Comparison of ENCODE assay signal across 8 cellular contexts in genomic region chr4:98261291-98262271, GRCh38. TPM values are rescaled to one million over a fixed set of nuclear protein-coding genes. Genes with fewer than 3 reads are reported as not detected.
DNase-seq lines count a peak whose midpoint lies in the region; ATAC-seq and TF ChIP-seq lines count a peak whose summit lies in the region.

A gene with protein sequence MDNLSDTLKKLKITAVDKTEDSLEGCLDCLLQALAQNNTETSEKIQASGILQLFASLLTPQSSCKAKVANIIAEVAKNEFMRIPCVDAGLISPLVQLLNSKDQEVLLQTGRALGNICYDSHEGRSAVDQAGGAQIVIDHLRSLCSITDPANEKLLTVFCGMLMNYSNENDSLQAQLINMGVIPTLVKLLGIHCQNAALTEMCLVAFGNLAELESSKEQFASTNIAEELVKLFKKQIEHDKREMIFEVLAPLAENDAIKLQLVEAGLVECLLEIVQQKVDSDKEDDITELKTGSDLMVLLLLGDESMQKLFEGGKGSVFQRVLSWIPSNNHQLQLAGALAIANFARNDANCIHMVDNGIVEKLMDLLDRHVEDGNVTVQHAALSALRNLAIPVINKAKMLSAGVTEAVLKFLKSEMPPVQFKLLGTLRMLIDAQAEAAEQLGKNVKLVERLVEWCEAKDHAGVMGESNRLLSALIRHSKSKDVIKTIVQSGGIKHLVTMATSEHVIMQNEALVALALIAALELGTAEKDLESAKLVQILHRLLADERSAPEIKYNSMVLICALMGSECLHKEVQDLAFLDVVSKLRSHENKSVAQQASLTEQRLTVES (plus strand): TSS chr4:98261384. CDS start chr4:98261566, 182 bp downstream.

- no peaks in the 10 kb centered on the region for H3K27me3 Mint-ChIP-seq in natural killer cell (ENCODE audit: low read depth in 2 of 2)

- peak within 1 kb of the TSS; percentile 93 to 95 for H3K9ac ChIP-seq in stomach smooth muscle (ENCODE audit: low read length in 2 of 2)

- H3K9me3 Mint-ChIP-seq in natural killer cell, result no peaks in the 10 kb centered on the region

- peak; percentile 60 for TF ChIP-seq POLR2A in GM19099 (IDR thresholded peaks at IDR 0.05; ENCODE audit: extremely low read depth, insufficient read length, low read depth)

- H3K4me3 ChIP-seq in BE2C (ENCODE audit: low read depth, low read length), result peak within 1 kb of the TSS; percentile 92
- peak within 1 kb of the TSS; percentile 87 for H3K4me3 ChIP-seq in fibroblast of pulmonary artery (replicated peaks; ENCODE audit: low read depth, low read length)
- peak within 1 kb of the TSS; percentile 91 for H3K4me3 ChIP-seq in stomach smooth muscle (ENCODE audit: low read length in 2 of 2)

- H3K36me3 Mint-ChIP-seq in natural killer cell, result no peaks in the 10 kb centered on the region

- peak within 1 kb of the TSS; percentile 93 for H3K27ac ChIP-seq in stomach smooth muscle (ENCODE audit: low read length)

- H3K36me3 ChIP-seq in BE2C, result 0 out of 2 replicates have a peak, but pooled peaks cover 3% of the 10 kb centered on the region
- no peaks in the 10 kb centered on the region for H3K36me3 ChIP-seq in stomach smooth muscle (ENCODE audit: control insufficient read depth in 2 of 2, insufficient read depth in 2 of 2, low read length in 2 of 2)

- H3K27ac Mint-ChIP-seq in natural killer cell, result peak within 1 kb of the TSS; percentile 70 to 93

- peak within 1 kb of the TSS; percentile 92 for H3K4me3 Mint-ChIP-seq in natural killer cell

- no peaks in the 10 kb centered on the region for H3K27me3 ChIP-seq in BE2C
- no peaks in the 10 kb centered on the region for H3K27me3 ChIP-seq in stomach smooth muscle (ENCODE audit: control insufficient read depth in 1 of 2, insufficient read depth in 2 of 2, low read length in 2 of 2)

- intact Hi-C loops in natural killer cell (cut with micrococcal nuclease), result loop anchor here (1.0 to 5.0 kb wide), 3 partner anchors 118 to 736 kb away; partner anchors contain the start of genes METAP1 and STPG2

- peaks cover 45 to 46% of the 10 kb centered on the region in 2 donors for H3K4me1 Mint-ChIP-seq in natural killer cell

- peak; percentile 6 for ATAC-seq in HG03378 (IDR thresholded peaks at IDR 0.05; ENCODE audit: unreplicated experiment)
- peak; percentile 19 to 41 (median 24) for ATAC-seq in natural killer cell

- TF ChIP-seq CTCF in BE2C (IDR thresholded peaks at IDR 0.05; ENCODE audit: low read depth, low read length) (no peak), fibroblast of pulmonary artery (IDR thresholded peaks at IDR 0.05; ENCODE audit: low read length, missing control alignments) (no peak), natural killer cell (IDR thresholded peaks at IDR 0.05) (no peak)

- H3K4me1 ChIP-seq in BE2C, result no peaks in the 10 kb centered on the region
- peaks cover 8% of the 10 kb centered on the region for H3K4me1 ChIP-seq in stomach smooth muscle (ENCODE audit: control insufficient read depth, insufficient read depth, low read length)

- peak; percentile 56 for DNase-seq in BE2C
- DNase-seq in NOMO-1 treated with dmso at 0.1 percent for 144 hours (lab: John Stamatoyannopoulos, UW; ENCODE audit: unreplicated experiment), result peak; percentile 75
- DNase-seq in activated T-cell treated with anti-CD3 and anti-CD28 coated beads, Interleukin-2, amount 50 U/mL, for 48 hours, result peak; percentile 66 to 76
- DNase-seq in fibroblast of pulmonary artery (ENCODE audit: low read depth), result peak; percentile 76
- DNase-seq in natural killer cell, result peak; percentile 69

- no peaks in the 10 kb centered on the region for H3K9me3 ChIP-seq in BE2C
- H3K9me3 ChIP-seq in stomach smooth muscle (ENCODE audit: control insufficient read depth in 2 of 2, low read length in 2 of 2), result no peaks in the 10 kb centered on the region

RNA-seq across cellular contexts. Expression of the gene that starts here (rescaled TPM):
- 28.3 TPM for polyA plus RNA-seq in BE2C (2012; ENCODE audit: insufficient read depth, insufficient read length, low read depth)
- 10 to 100 TPM; 58.5 to 60.0 (median 59.7) TPM for total RNA-seq in natural killer cell

Comparison
In these comparisons a context has a peak if more than half of its experiments do, and no peak if none do; other contexts are left out.
1. Peak in every context shown above with its lines: DNase-seq, ATAC-seq, H3K4me3 ChIP-seq and H3K27ac ChIP-seq.